14 cellular contexts compared by ENCODE assay signal in genomic region chr4:77002321-77002720, GRCh38. TPM values are rescaled to one million over a fixed set of nuclear protein-coding genes. Genes with fewer than 3 reads are reported as not detected.
DNase-seq lines count a peak whose midpoint lies in the region; ATAC-seq and TF ChIP-seq lines count a peak whose summit lies in the region.
"Had no signal": no experiment of that assay in that cellular context is flagged by ENCODE, and none has a peak within 500 bp of the region (broad histone marks: within the 10 kb centered on the region; RNA-seq: fewer than 3 reads in every experiment).

No MANE protein-coding gene starts in this region.

- no peak for TF ChIP-seq POLR2A in transverse colon (IDR thresholded peaks at IDR 0.05)

- intact Hi-C loops in Right ventricle myocardium superior (cut with DNase I): loop anchor here (10.0 kb wide), 1 partner anchor 48 kb away; no protein-coding TSS in a partner anchor
- intact Hi-C loops in Right ventricle myocardium inferior (cut with DNase I): no loop called here
- intact Hi-C loops in transverse colon (cut with DNase I; ENCODE audit: low total_unique reads): no loop called here

- no peak for TF ChIP-seq EP300 in transverse colon (IDR thresholded peaks at IDR 0.05; ENCODE audit: low read depth)

- H3K27ac ChIP-seq in mesodermal cell (ENCODE audit: low read depth, low read length, severe bottlenecking) (peak overlapping the region; percentile 82), transverse colon (peak overlapping the region; percentile 3 to 31 (median 22))
- H3K27ac ChIP-seq: A549 had no signal

- peaks cover 80% of the 10 kb centered on the region for H3K4me1 ChIP-seq in mesodermal cell (ENCODE audit: control insufficient read depth, insufficient read depth, low read length, poor library complexity, severe bottlenecking)
- H3K4me1 ChIP-seq in transverse colon: peaks cover 0 to 26% (median 6%) of the 10 kb centered on the region in 4 donors
- H3K4me1 ChIP-seq: A549 had no signal

- DNase-seq in Right ventricle myocardium superior: no peak
- DNase-seq in Right ventricle myocardium inferior (ENCODE audit: missing footprints): no peak
- peak; percentile 63 for DNase-seq in dermis blood vessel endothelial cell
- no peak for DNase-seq in transverse colon
- no peak for DNase-seq in HK-2 (ENCODE audit: unreplicated experiment)
- DNase-seq: activated CD4-positive, alpha-beta T cell treated with anti-CD3 and anti-CD28 coated beads for 36 hours; activated naive CD8-positive, alpha-beta T cell treated with anti-CD3 and anti-CD28 coated beads, Interleukin-2, amount 50 U/mL, for 24 hours; activated T-cell treated with anti-CD3 and anti-CD28 coated beads, Interleukin-2, amount 50 U/mL, for 1 hour; left colon had no signal

- TF ChIP-seq CTCF in transverse colon (IDR thresholded peaks at IDR 0.05): no peak

- no peaks in the 10 kb centered on the region for H3K27me3 ChIP-seq in transverse colon

- WGBS in mesodermal cell (ENCODE audit: insufficient coverage in 2 of 2), 2 experiments: no CpG with 5 or more reads among the region's 1 CpG
- 64 to 75% methylated on average over 1 of the region's 1 CpG for WGBS in transverse colon (ENCODE audit: low coverage in 1 of 2), 2 donors

- ATAC-seq in Right ventricle myocardium superior (ENCODE audit: poor library complexity) (peak; percentile 59), Right ventricle myocardium inferior (no peak), HG03039 (IDR thresholded peaks at IDR 0.05; ENCODE audit: unreplicated experiment) (no peak), HG03521 (IDR thresholded peaks at IDR 0.05; ENCODE audit: unreplicated experiment) (no peak)
- ATAC-seq: A549; activated CD4-positive, alpha-beta T cell treated with anti-CD3 and anti-CD28 coated beads for 36 hours; activated naive CD8-positive, alpha-beta T cell treated with anti-CD3 and anti-CD28 coated beads, Interleukin-2, amount 50 U/mL, for 24 hours; HCT116; left colon had no signal

- no peak overlapping the region for H3K4me3 ChIP-seq in mesodermal cell (ENCODE audit: extremely low read depth, insufficient read depth, low read length, poor library complexity, severe bottlenecking)
- no peak overlapping the region for H3K4me3 ChIP-seq in transverse colon
- H3K4me3 ChIP-seq: A549 had no signal

- H3K9me3 ChIP-seq in mesodermal cell (ENCODE audit: control insufficient read depth, low read length) (no peaks in the 10 kb centered on the region), transverse colon (no peaks in the 10 kb centered on the region)
- H3K9me3 ChIP-seq: A549 had no signal

- in situ Hi-C loops in transverse colon (cut with MboI; ENCODE audit: low pct_ligation_motif_present in 1 of 4, low pct_unique_long_range_greater_than_20kb in 1 of 4, low sequenced_read_pairs in 3 of 4): no loop called here

- H3K36me3 ChIP-seq in mesodermal cell (ENCODE audit: control insufficient read depth, insufficient read depth, low read length): peaks cover 80% of the 10 kb centered on the region
- peaks cover 0 to 16% (median 2%) of the 10 kb centered on the region in 4 donors for H3K36me3 ChIP-seq in transverse colon

RNA-seq across cellular contexts. Expression of gene SEPTIN11, which starts 52.8 kb away (rescaled TPM):
- total RNA-seq in Right ventricle myocardium superior: 25.4 TPM
- 32.9 TPM for total RNA-seq in Right ventricle myocardium inferior
- 160 and 179 TPM in 2 replicates for total RNA-seq in dermis blood vessel endothelial cell
- 294 TPM for polyA plus RNA-seq in mesodermal cell (2013, experiment 1 of 2)
- polyA plus RNA-seq in mesodermal cell (2013, experiment 2 of 2): 302 TPM
- 100 to 1,000 TPM in 1 of 4 donors, 10 to 100 TPM in 3; 48.6 to 127 (median 78.8) TPM for total RNA-seq in transverse colon
